In the genomic region with DNA sequence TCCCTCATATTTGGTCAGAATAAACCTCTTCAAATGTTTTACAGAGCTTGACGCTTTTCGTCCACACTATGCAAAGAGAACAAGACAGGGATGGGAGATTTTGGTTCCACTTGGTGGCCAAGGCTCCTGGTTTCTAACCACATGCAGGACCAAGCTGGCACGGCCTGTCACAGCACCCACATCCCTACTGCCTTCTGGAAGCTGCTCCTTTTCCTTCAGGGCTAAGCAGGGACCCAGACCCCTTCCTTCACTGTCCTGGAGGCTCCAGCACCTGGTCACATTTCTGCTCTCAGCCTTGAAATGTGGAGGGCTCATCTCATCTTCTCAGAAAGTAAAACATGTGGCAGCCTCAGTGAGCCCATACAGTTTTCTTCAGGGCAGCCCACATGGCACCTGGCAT, we compare ENCODE assay signal across 1 cellular context.
TF ChIP-seq lines count a peak whose summit lies in the region.

No MANE protein-coding gene starts in this region.

TF ChIP-seq in GM23338, 12 proteins besides CTCF, POLR2A, EP300 and RAD21 (continued from another document):
- TF ChIP-seq, protein P1, sequence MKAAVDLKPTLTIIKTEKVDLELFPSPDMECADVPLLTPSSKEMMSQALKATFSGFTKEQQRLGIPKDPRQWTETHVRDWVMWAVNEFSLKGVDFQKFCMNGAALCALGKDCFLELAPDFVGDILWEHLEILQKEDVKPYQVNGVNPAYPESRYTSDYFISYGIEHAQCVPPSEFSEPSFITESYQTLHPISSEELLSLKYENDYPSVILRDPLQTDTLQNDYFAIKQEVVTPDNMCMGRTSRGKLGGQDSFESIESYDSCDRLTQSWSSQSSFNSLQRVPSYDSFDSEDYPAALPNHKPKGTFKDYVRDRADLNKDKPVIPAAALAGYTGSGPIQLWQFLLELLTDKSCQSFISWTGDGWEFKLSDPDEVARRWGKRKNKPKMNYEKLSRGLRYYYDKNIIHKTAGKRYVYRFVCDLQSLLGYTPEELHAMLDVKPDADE (IDR thresholded peaks at IDR 0.05) = no peak
- no peak for TF ChIP-seq NANOG (IDR thresholded peaks at IDR 0.05; ENCODE audit: borderline replicate concordance)
- no peak for TF ChIP-seq CREB1 (CRISPR knock-in tag; IDR thresholded peaks at IDR 0.05; ENCODE audit: low read depth)
- TF ChIP-seq POLR2AphosphoS5 (IDR thresholded peaks at IDR 0.05; ENCODE audit: low read depth) = no peak
